27 cellular contexts compared by ENCODE assay signal in the genomic region with DNA sequence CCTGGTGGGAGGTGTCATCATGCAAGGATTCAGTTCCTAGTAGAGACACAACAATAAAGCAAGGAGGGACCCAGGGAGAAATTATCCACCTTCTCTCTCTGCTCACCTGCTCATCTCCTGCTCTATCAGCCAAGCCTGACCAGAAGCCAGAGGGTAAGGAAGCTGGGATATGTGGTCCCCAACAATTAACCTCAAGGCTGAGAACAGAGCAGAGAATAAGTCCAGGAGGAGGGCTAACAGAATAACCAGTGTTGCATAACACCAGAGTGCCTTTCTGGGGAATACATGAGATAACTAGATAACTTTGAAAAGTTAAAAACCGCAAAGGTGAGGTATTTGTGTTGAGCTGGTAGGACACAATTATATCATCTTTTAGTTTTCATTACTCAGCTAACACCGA.
"Had no signal": no experiment of that assay in that cellular context is flagged by ENCODE, and none has a peak within 500 bp of the region (broad histone marks: within the 10 kb centered on the region; RNA-seq: fewer than 3 reads in every experiment).

No MANE protein-coding gene starts in this region.

- ATAC-seq: activated CD4-positive, alpha-beta T cell treated with anti-CD3 and anti-CD28 coated beads for 36 hours; activated CD8-positive, alpha-beta T cell treated with anti-CD3 and anti-CD28 coated beads, Interleukin-2, amount 10 ng/mL, durations not matched to agents 7 days and 5 days; activated naive CD4-positive, alpha-beta T cell treated with anti-CD3 and anti-CD28 coated beads, Interleukin-2, amount 50 U/mL, for 72 hours; activated T-cell treated with anti-CD3 and anti-CD28 coated beads, Interleukin-2, amount 50 U/mL, for 72 hours; esophagus mucosa had no signal

- H3K36me3 ChIP-seq: ascending aorta had no signal

- DNase-seq: activated CD4-positive, alpha-beta memory T cell treated with anti-CD3 and anti-CD28 coated beads for 36 hours; activated CD4-positive, alpha-beta T cell treated with anti-CD3 and anti-CD28 coated beads for 36 hours; activated CD4-positive, alpha-beta T cell treated with anti-CD3 and anti-CD28 coated beads, Interleukin-2, amount 10 ng/mL, durations not matched to agents 24 days and 14 days; activated CD4-positive, CD25-positive, alpha-beta regulatory T cell; activated CD4-positive, CD25-positive, alpha-beta regulatory T cell treated with anti-CD3 and anti-CD28 coated beads, Interleukin-2, amount 50 U/mL, for 72 hours; activated CD8-positive, alpha-beta memory T cell treated with anti-CD3 and anti-CD28 coated beads, Interleukin-2, amount 50 U/mL, for 48 hours; activated CD8-positive, alpha-beta T cell treated with anti-CD3 and anti-CD28 coated beads, Interleukin-2, amount 10 ng/mL, durations not matched to agents 7 days and 5 days; activated gamma-delta T cell; activated naive CD4-positive, alpha-beta T cell; activated naive CD4-positive, alpha-beta T cell treated with anti-CD3 and anti-CD28 coated beads, Interleukin-2, amount 10 ng/mL, durations not matched to agents 7 days and 5 days; activated naive CD8-positive, alpha-beta T cell treated with anti-CD3 and anti-CD28 coated beads, Interleukin-2, amount 10 ng/mL, durations not matched to agents 7 days and 5 days; activated T-cell treated with anti-CD3 and anti-CD28 coated beads for 4 hours; activated T-cell treated with anti-CD3 and anti-CD28 coated beads, Interleukin-2, amount 50 U/mL, for 24 hours; activated T-cell treated with anti-CD3 and anti-CD28 coated beads, Interleukin-2, amount 50 U/mL, for 72 hours; dorsolateral prefrontal cortex; effector memory CD4-positive, alpha-beta T cell; endodermal cell; foreskin fibroblast; head of caudate nucleus; T-helper 2 cell had no signal

- H3K36me3 Mint-ChIP-seq: activated CD4-positive, alpha-beta memory T cell treated with anti-CD3 and anti-CD28 coated beads for 36 hours; activated naive CD4-positive, alpha-beta T cell treated with anti-CD3 and anti-CD28 coated beads, Interleukin-2, amount 10 ng/mL, durations not matched to agents 7 days and 5 days; activated naive CD4-positive, alpha-beta T cell treated with anti-CD3 and anti-CD28 coated beads, Interleukin-2, amount 50 U/mL, for 72 hours; activated naive CD8-positive, alpha-beta T cell treated with anti-CD3 and anti-CD28 coated beads, Interleukin-2, amount 10 ng/mL, durations not matched to agents 7 days and 5 days; brain had no signal

- H3K4me3 ChIP-seq: ascending aorta, coronary artery, dorsolateral prefrontal cortex had no signal

- H3K27ac Mint-ChIP-seq: activated CD4-positive, alpha-beta memory T cell treated with anti-CD3 and anti-CD28 coated beads for 36 hours; activated CD4-positive, alpha-beta T cell treated with anti-CD3 and anti-CD28 coated beads for 36 hours; activated CD4-positive, alpha-beta T cell treated with anti-CD3 and anti-CD28 coated beads, Interleukin-2, amount 10 ng/mL, durations not matched to agents 24 days and 14 days; activated CD8-positive, alpha-beta T cell treated with anti-CD3 and anti-CD28 coated beads, Interleukin-2, amount 10 ng/mL, durations not matched to agents 7 days and 5 days; activated naive CD4-positive, alpha-beta T cell treated with anti-CD3 and anti-CD28 coated beads, Interleukin-2, amount 10 ng/mL, durations not matched to agents 7 days and 5 days; activated naive CD8-positive, alpha-beta T cell treated with anti-CD3 and anti-CD28 coated beads, Interleukin-2, amount 10 ng/mL, durations not matched to agents 7 days and 5 days; activated T-cell treated with anti-CD3 and anti-CD28 coated beads, Interleukin-2, amount 50 U/mL, for 24 hours; activated T-cell treated with anti-CD3 and anti-CD28 coated beads, Interleukin-2, amount 50 U/mL, for 72 hours; brain; dendritic cell treated with granulocyte-macrophage colony-stimulating factor and Interleukin-4, amounts not matched to agents 40 ng/mL and 50 ng/mL, for 4 days; endodermal cell had no signal

- H3K4me1 ChIP-seq: ascending aorta had no signal

- H3K9me3 ChIP-seq: ascending aorta had no signal

- H3K4me1 Mint-ChIP-seq: activated CD4-positive, alpha-beta T cell treated with anti-CD3 and anti-CD28 coated beads for 36 hours; activated CD4-positive, alpha-beta T cell treated with anti-CD3 and anti-CD28 coated beads, Interleukin-2, amount 10 ng/mL, durations not matched to agents 24 days and 14 days; activated naive CD4-positive, alpha-beta T cell treated with anti-CD3 and anti-CD28 coated beads, Interleukin-2, amount 10 ng/mL, durations not matched to agents 7 days and 5 days; activated naive CD8-positive, alpha-beta T cell treated with anti-CD3 and anti-CD28 coated beads, Interleukin-2, amount 10 ng/mL, durations not matched to agents 7 days and 5 days; brain; central memory CD8-positive, alpha-beta T cell; endodermal cell had no signal

- H3K9me3 Mint-ChIP-seq: activated CD4-positive, alpha-beta memory T cell treated with anti-CD3 and anti-CD28 coated beads for 36 hours; activated CD4-positive, alpha-beta T cell treated with anti-CD3 and anti-CD28 coated beads, Interleukin-2, amount 10 ng/mL, durations not matched to agents 24 days and 14 days; activated naive CD4-positive, alpha-beta T cell treated with anti-CD3 and anti-CD28 coated beads, Interleukin-2, amount 10 ng/mL, durations not matched to agents 7 days and 5 days; activated naive CD4-positive, alpha-beta T cell treated with anti-CD3 and anti-CD28 coated beads, Interleukin-2, amount 50 U/mL, for 72 hours; activated naive CD8-positive, alpha-beta T cell treated with anti-CD3 and anti-CD28 coated beads, Interleukin-2, amount 10 ng/mL, durations not matched to agents 7 days and 5 days; activated T-cell treated with anti-CD3 and anti-CD28 coated beads, Interleukin-2, amount 50 U/mL, for 24 hours; central memory CD8-positive, alpha-beta T cell; dendritic cell treated with granulocyte-macrophage colony-stimulating factor and Interleukin-4, amounts not matched to agents 40 ng/mL and 50 ng/mL, for 4 days had no signal

- H3K27ac ChIP-seq: ascending aorta, coronary artery, dorsolateral prefrontal cortex had no signal

- H3K27me3 Mint-ChIP-seq: activated CD4-positive, alpha-beta T cell treated with anti-CD3 and anti-CD28 coated beads, Interleukin-2, amount 10 ng/mL, durations not matched to agents 24 days and 14 days had no signal

- H3K27me3 ChIP-seq: ascending aorta had no signal

- H3K4me3 Mint-ChIP-seq: activated CD4-positive, alpha-beta memory T cell treated with anti-CD3 and anti-CD28 coated beads for 36 hours; activated CD4-positive, alpha-beta T cell treated with anti-CD3 and anti-CD28 coated beads for 36 hours; activated CD4-positive, alpha-beta T cell treated with anti-CD3 and anti-CD28 coated beads, Interleukin-2, amount 10 ng/mL, durations not matched to agents 24 days and 14 days; activated CD8-positive, alpha-beta T cell treated with anti-CD3 and anti-CD28 coated beads, Interleukin-2, amount 10 ng/mL, durations not matched to agents 7 days and 5 days; activated naive CD4-positive, alpha-beta T cell treated with anti-CD3 and anti-CD28 coated beads, Interleukin-2, amount 10 ng/mL, durations not matched to agents 7 days and 5 days; activated naive CD8-positive, alpha-beta T cell treated with anti-CD3 and anti-CD28 coated beads, Interleukin-2, amount 10 ng/mL, durations not matched to agents 7 days and 5 days; activated T-cell treated with anti-CD3 and anti-CD28 coated beads, Interleukin-2, amount 50 U/mL, for 24 hours; activated T-cell treated with anti-CD3 and anti-CD28 coated beads, Interleukin-2, amount 50 U/mL, for 72 hours; brain; central memory CD8-positive, alpha-beta T cell; dendritic cell treated with granulocyte-macrophage colony-stimulating factor and Interleukin-4, amounts not matched to agents 40 ng/mL and 50 ng/mL, for 4 days; endodermal cell had no signal
